In genomic region chr2:239710953-239711861, GRCh38 we compare ENCODE assay signal across 18 cellular contexts.
A peak's percentile ranks its signal among the peaks of the same experiment; 100 is the strongest.
DNase-seq lines count a peak whose midpoint lies in the region; ATAC-seq, FAIRE-seq and TF ChIP-seq lines count a peak whose summit lies in the region.
"Had no signal": no experiment of that assay in that cellular context is flagged by ENCODE, and none has a peak within 500 bp of the region (broad histone marks: within the 10 kb centered on the region; RNA-seq: fewer than 3 reads in every experiment).

No MANE protein-coding gene starts in this region.

- H2AK5ac ChIP-seq in mesendoderm (ENCODE audit: low read length), result no peak overlapping the region

- no peak overlapping the region for H2AFZ ChIP-seq in HepG2 (ENCODE audit: low read length)
- H2AFZ ChIP-seq: GM23338 had no signal

- H3K27ac ChIP-seq in right lobe of liver (no peak overlapping the region), HepG2 (ENCODE audit: extremely low read length, insufficient read depth, low read length) (no peak overlapping the region), mesendoderm (ENCODE audit: low read depth, low read length) (no peak overlapping the region), sigmoid colon (no peak overlapping the region), testis (no peak overlapping the region)
- H3K27ac ChIP-seq: A549; BLaER1 treated with 17β-estradiol and CSF1 and Interleukin-3, amounts not matched to agents 10 nM and 100 nM; RWPE1 had no signal

- H3K4ac ChIP-seq in mesendoderm (ENCODE audit: low read depth, low read length), result no peak overlapping the region

- ATAC-seq in right lobe of liver (no peak), HepG2 (no peak)
- ATAC-seq: A549, GM23338, K562 had no signal

- no peak overlapping the region for H4K8ac ChIP-seq in mesendoderm (ENCODE audit: low read depth, low read length)

- H3K9ac ChIP-seq in HepG2 (ENCODE audit: insufficient read depth, low read depth, low read length) (no peak overlapping the region), mesendoderm (ENCODE audit: low read length) (no peak overlapping the region)
- H3K9ac ChIP-seq: BLaER1 treated with 17β-estradiol and CSF1 and Interleukin-3, amounts not matched to agents 10 nM and 100 nM had no signal

- H3K4me3 ChIP-seq in right lobe of liver, result no peak overlapping the region
- H3K4me3 ChIP-seq in HepG2 (replicated peaks in 1 of 3; ENCODE audit: insufficient read depth in 1 of 3, low read depth in 2 of 3, low read length in 3 of 3), result no peak overlapping the region
- no peak overlapping the region for H3K4me3 ChIP-seq in mesendoderm (ENCODE audit: low read length)
- no peak overlapping the region for H3K4me3 ChIP-seq in sigmoid colon
- no peak overlapping the region for H3K4me3 ChIP-seq in testis
- H3K4me3 ChIP-seq: A549; BLaER1 treated with 17β-estradiol and CSF1 and Interleukin-3, amounts not matched to agents 10 nM and 100 nM; GM23338; K562 had no signal

- H3K23ac ChIP-seq in mesendoderm (ENCODE audit: low read length), result no peak overlapping the region

- no peak for TF ChIP-seq CTCF in right lobe of liver (IDR thresholded peaks at IDR 0.05)
- no peak for TF ChIP-seq CTCF in HepG2 (CRISPR knock-in tag; IDR thresholded peaks at IDR 0.05)
- TF ChIP-seq CTCF in sigmoid colon (IDR thresholded peaks at IDR 0.05), result no peak
- no peak for TF ChIP-seq CTCF in testis (IDR thresholded peaks at IDR 0.05)

- H3K79me2 ChIP-seq in HepG2 (ENCODE audit: insufficient read depth, low read length) (no peaks in the 10 kb centered on the region), mesendoderm (ENCODE audit: control insufficient read depth, insufficient read depth, low read length) (no peaks in the 10 kb centered on the region)

- BruUV-seq in HepG2 (replicated peaks; lab: Mats Ljungman, UMichigan), result no TSS peak

- no peak overlapping the region for H2BK120ac ChIP-seq in mesendoderm (ENCODE audit: low read depth, low read length)

- no peak for FAIRE-seq in HepG2 (lab: Jason Lieb, UNC)
- FAIRE-seq: A549, G401.6, K562 had no signal

- H3K27me3 ChIP-seq in right lobe of liver, result no peaks in the 10 kb centered on the region
- peaks cover 8 to 43% of the 10 kb centered on the region in 2 experiments for H3K27me3 ChIP-seq in HepG2 (ENCODE audit: control insufficient read depth in 1 of 2, insufficient read depth in 2 of 2, low read length in 2 of 2)
- H3K27me3 ChIP-seq in mesendoderm (ENCODE audit: insufficient read depth, low read length, poor library complexity), result no peaks in the 10 kb centered on the region
- no peaks in the 10 kb centered on the region for H3K27me3 ChIP-seq in sigmoid colon
- no peaks in the 10 kb centered on the region for H3K27me3 ChIP-seq in testis
- H3K27me3 ChIP-seq: BLaER1 treated with 17β-estradiol and CSF1 and Interleukin-3, amounts not matched to agents 10 nM and 100 nM had no signal

- H3K79me1 ChIP-seq in mesendoderm (ENCODE audit: low read length), result no peaks in the 10 kb centered on the region

- no peak overlapping the region for H2BK15ac ChIP-seq in mesendoderm (replicated peaks; ENCODE audit: low read depth)

- POLR2A ChIA-PET in HepG2 (lab: Yijun Ruan, JAX), result no interaction called here

- no peaks in the 10 kb centered on the region for H4K20me1 ChIP-seq in HepG2 (ENCODE audit: insufficient read depth, low read length)
- H4K20me1 ChIP-seq: BLaER1 treated with 17β-estradiol and CSF1 and Interleukin-3, amounts not matched to agents 10 nM and 100 nM had no signal

- TF ChIP-seq POLR2A in right lobe of liver (IDR thresholded peaks at IDR 0.05), result no peak
- no peak for TF ChIP-seq POLR2A in HepG2 (IDR thresholded peaks at IDR 0.05; ENCODE audit: insufficient read depth in 1 of 2, low read depth in 2 of 2, low read length in 2 of 2)
- no peak for TF ChIP-seq POLR2A in sigmoid colon (IDR thresholded peaks at IDR 0.05)
- TF ChIP-seq POLR2A in testis (IDR thresholded peaks at IDR 0.05), result no peak

- WGBS in right lobe of liver (ENCODE audit: insufficient coverage, low coverage, low lambda C conversion rate, missing lambda C conversion rate), result 43% methylated on average over 7 of the region's 7 CpGs
- under 1% methylated on average over 7 of the region's 7 CpGs for WGBS in HepG2 (ENCODE audit: low lambda C conversion rate)
- whole genome bisulfite sequencing in mesendoderm (ENCODE audit: extremely low coverage, insufficient coverage, low lambda C conversion rate), result no CpG with 5 or more reads among the region's 7 CpGs
- WGBS in sigmoid colon, 2 donors, result 48 to 77% methylated on average over 7 of the region's 7 CpGs
- WGBS in testis, 2 donors, result 50 to 51% methylated on average over 7 of the region's 7 CpGs

- CTCF ChIA-PET in HepG2 (lab: Yijun Ruan, JAX; ENCODE audit: low intra/inter-chr PET ratio, low total read pairs), result no interaction called here

- intact Hi-C loops in right lobe of liver (cut with DNase I) (no loop called here), HepG2 (cut with micrococcal nuclease; ENCODE audit: unreplicated experiment) (no loop called here), sigmoid colon (cut with DNase I) (no loop called here), testis (cut with DNase I; ENCODE audit: low total_unique reads) (no loop called here)

- H3K56ac ChIP-seq in mesendoderm (ENCODE audit: low read length), result no peak overlapping the region

- H3K36me3 ChIP-seq in right lobe of liver (no peaks in the 10 kb centered on the region), HepG2 (replicated peaks in 1 of 2; ENCODE audit: control insufficient read depth in 1 of 2, insufficient read depth in 2 of 2, low read length in 2 of 2) (no peaks in the 10 kb centered on the region), mesendoderm (ENCODE audit: control insufficient read depth, insufficient read depth, low read length) (no peaks in the 10 kb centered on the region), sigmoid colon (no peaks in the 10 kb centered on the region), testis (ENCODE audit: low read depth, missing control alignments) (no peaks in the 10 kb centered on the region)

- DNase-seq in right lobe of liver (peak in 2 of 3 donors; percentile 18 to 30), HepG2 (ENCODE audit: low spot score) (no peak), mesendoderm (peak; percentile 13), sigmoid colon (peak; percentile 30), testis (no peak), kidney tubule cell (ENCODE audit: low spot score) (no peak)
- DNase-seq in stimulated activated CD4-positive, alpha-beta T cell treated with anti-CD3 and anti-CD28 coated beads, Interleukin-4, amount 100 ng/mL, for 4 hours, result no peak
- DNase-seq: DND-41, NCI-H1417 treated with DMSO at 0.1 percent for 48 hours, NCI-H2029 treated with DMSO at 0.1 percent for 48 hours, NCI-H2171 treated with DMSO at 0.1 percent for 48 hours, NCI-H774 had no signal

- H3K4me1 ChIP-seq in right lobe of liver (no peaks in the 10 kb centered on the region), HepG2 (ENCODE audit: insufficient read depth, low read length) (no peaks in the 10 kb centered on the region), mesendoderm (ENCODE audit: control insufficient read depth, low read depth, low read length) (no peaks in the 10 kb centered on the region), sigmoid colon (peaks cover 0 to 4% (median 2%) of the 10 kb centered on the region in 4 donors), testis (peaks cover 4% of the 10 kb centered on the region)
- H3K4me1 ChIP-seq: A549; BLaER1 treated with 17β-estradiol and CSF1 and Interleukin-3, amounts not matched to agents 10 nM and 100 nM had no signal

- no peak overlapping the region for H3K18ac ChIP-seq in mesendoderm (ENCODE audit: low read length)

- H2BK5ac ChIP-seq in mesendoderm (ENCODE audit: low read length), result no peak overlapping the region

- TF ChIP-seq EP300 in HepG2 (IDR thresholded peaks at IDR 0.05; ENCODE audit: low read depth in 2 of 2, low read length in 2 of 2) (no peak), HepG2 (CRISPR knock-in tag; IDR thresholded peaks at IDR 0.05; ENCODE audit: borderline replicate concordance) (no peak), sigmoid colon (IDR thresholded peaks at IDR 0.05) (no peak)

- no peaks in the 10 kb centered on the region for H3K9me3 ChIP-seq in right lobe of liver
- peaks cover 15% of the 10 kb centered on the region for H3K9me3 ChIP-seq in HepG2 (ENCODE audit: low read length)
- H3K9me3 ChIP-seq in sigmoid colon, result peaks cover 0 to 11% (median 3%) of the 10 kb centered on the region in 4 donors
- H3K9me3 ChIP-seq in testis, result no peaks in the 10 kb centered on the region

- H3K4me2 ChIP-seq in HepG2 (ENCODE audit: low read depth, low read length), result no peak overlapping the region
- no peak overlapping the region for H3K4me2 ChIP-seq in mesendoderm (ENCODE audit: low read length)
- H3K4me2 ChIP-seq: A549; BLaER1 treated with 17β-estradiol and CSF1 and Interleukin-3, amounts not matched to agents 10 nM and 100 nM; GM23338 had no signal

- no peak for TF ChIP-seq RAD21 in HepG2 (CRISPR knock-in tag; IDR thresholded peaks at IDR 0.05)

- in situ Hi-C loops in HepG2 (cut with HindIII; ENCODE audit: extremely low pct_ligation_motif_present, low pct_unique_long_range_greater_than_20kb), result no loop called here

- no peak overlapping the region for H4K5ac ChIP-seq in mesendoderm (ENCODE audit: low read length)

TF ChIP-seq in HepG2, 621 proteins besides CTCF, POLR2A, EP300 and RAD21:
- no peak for TF ChIP-seq ZNF629 (CRISPR knock-in tag; conservative IDR thresholded peaks at IDR 0.05)
- TF ChIP-seq MAFG (CRISPR knock-in tag; IDR thresholded peaks at IDR 0.05), result no peak
- TF ChIP-seq YY1 (IDR thresholded peaks at IDR 0.05; ENCODE audit: insufficient read depth, insufficient replicate concordance, low read depth, low read length), result no peak
- TF ChIP-seq ZNF350 (CRISPR knock-in tag; IDR thresholded peaks at IDR 0.05; ENCODE audit: borderline replicate concordance, low read depth), result no peak
- no peak for TF ChIP-seq ADNP (CRISPR knock-in tag; IDR thresholded peaks at IDR 0.05)
- TF ChIP-seq CREB3 (CRISPR knock-in tag; IDR thresholded peaks at IDR 0.05), result no peak
TF ChIP-seq in HepG2: peak in this region for 0.

Comparison
In these comparisons a context has a peak if more than half of its experiments do, and no peak if none do; other contexts are left out.
1. DNase-seq: peak in right lobe of liver (2 of 3), mesendoderm (single experiment) and sigmoid colon (single experiment); none in HepG2 (single experiment), testis (single experiment), kidney tubule cell (single experiment) and stimulated activated CD4-positive, alpha-beta T cell treated with anti-CD3 and anti-CD28 coated beads, Interleukin-4, amount 100 ng/mL, for 4 hours (0 of 2).